33 cellular contexts compared by ENCODE assay signal in genomic region chr7:80991654-80992053, GRCh38.
"Had no signal": no experiment of that assay in that cellular context is flagged by ENCODE, and none has a peak within 500 bp of the region (broad histone marks: within the 10 kb centered on the region; RNA-seq: fewer than 3 reads in every experiment).

No MANE protein-coding gene starts in this region.

- H3K4me2 ChIP-seq: KMS-11, PC-9 had no signal

- ATAC-seq: activated CD8-positive, alpha-beta memory T cell treated with anti-CD3 and anti-CD28 coated beads, Interleukin-2, amount 10 ng/mL, durations not matched to agents 7 days and 5 days had no signal

- H3K4me3 ChIP-seq: PC-9 had no signal

- DNase-seq: activated B cell treated with CpG ODN at 0.5 μM for 24 hours; activated CD4-positive, alpha-beta memory T cell treated with anti-CD3 and anti-CD28 coated beads, Interleukin-2, amount 10 ng/mL, durations not matched to agents 7 days and 5 days; activated CD4-positive, alpha-beta T cell treated with anti-CD3 and anti-CD28 coated beads for 4 hours; activated CD4-positive, CD25-positive, alpha-beta regulatory T cell treated with anti-CD3 and anti-CD28 coated beads, Interleukin-2, amount 50 U/mL, for 72 hours; activated CD8-positive, alpha-beta memory T cell treated with anti-CD3 and anti-CD28 coated beads for 24 hours; activated CD8-positive, alpha-beta memory T cell treated with anti-CD3 and anti-CD28 coated beads, Interleukin-2, amount 10 ng/mL, durations not matched to agents 7 days and 5 days; activated CD8-positive, alpha-beta memory T cell treated with anti-CD3 and anti-CD28 coated beads, Interleukin-2, amount 50 U/mL, for 48 hours; activated effector memory CD4-positive, alpha-beta T cell treated with Interleukin-2 at 50 U/mL for 16 hours; activated naive CD4-positive, alpha-beta T cell; activated naive CD4-positive, alpha-beta T cell treated with anti-CD3 and anti-CD28 coated beads, Interleukin-2, amount 50 U/mL, for 16 hours; activated naive CD8-positive, alpha-beta T cell treated with anti-CD3 and anti-CD28 coated beads for 36 hours; activated T-cell treated with anti-CD3 and anti-CD28 coated beads, Interleukin-2, amount 50 U/mL, for 48 hours; amniotic stem cell; aorta; brain microvascular endothelial cell; central memory CD4-positive, alpha-beta T cell; MM.1S; MV-4-11; NCI-H1092; NCI-H1436 treated with DMSO at 0.1 percent for 48 hours; NCI-H1694 treated with DMSO at 0.1 percent for 48 hours; NCI-H2029; NCI-H510A; NCI-H526; NCI-H748 treated with DMSO at 0.1 percent for 48 hours; PC-9; Right ventricle myocardium superior; SW 1271; T-helper 1 cell; T-helper 2 cell; T-helper 9 cell had no signal

- H3K27me3 ChIP-seq: brain microvascular endothelial cell had no signal

- H3K9ac ChIP-seq: KMS-11 had no signal

- H3K27ac ChIP-seq: brain microvascular endothelial cell, KMS-11, PC-9, VCaP had no signal

- H2AFZ ChIP-seq: PC-9 had no signal

- H3K36me3 ChIP-seq: brain microvascular endothelial cell had no signal
